In the genomic region with DNA sequence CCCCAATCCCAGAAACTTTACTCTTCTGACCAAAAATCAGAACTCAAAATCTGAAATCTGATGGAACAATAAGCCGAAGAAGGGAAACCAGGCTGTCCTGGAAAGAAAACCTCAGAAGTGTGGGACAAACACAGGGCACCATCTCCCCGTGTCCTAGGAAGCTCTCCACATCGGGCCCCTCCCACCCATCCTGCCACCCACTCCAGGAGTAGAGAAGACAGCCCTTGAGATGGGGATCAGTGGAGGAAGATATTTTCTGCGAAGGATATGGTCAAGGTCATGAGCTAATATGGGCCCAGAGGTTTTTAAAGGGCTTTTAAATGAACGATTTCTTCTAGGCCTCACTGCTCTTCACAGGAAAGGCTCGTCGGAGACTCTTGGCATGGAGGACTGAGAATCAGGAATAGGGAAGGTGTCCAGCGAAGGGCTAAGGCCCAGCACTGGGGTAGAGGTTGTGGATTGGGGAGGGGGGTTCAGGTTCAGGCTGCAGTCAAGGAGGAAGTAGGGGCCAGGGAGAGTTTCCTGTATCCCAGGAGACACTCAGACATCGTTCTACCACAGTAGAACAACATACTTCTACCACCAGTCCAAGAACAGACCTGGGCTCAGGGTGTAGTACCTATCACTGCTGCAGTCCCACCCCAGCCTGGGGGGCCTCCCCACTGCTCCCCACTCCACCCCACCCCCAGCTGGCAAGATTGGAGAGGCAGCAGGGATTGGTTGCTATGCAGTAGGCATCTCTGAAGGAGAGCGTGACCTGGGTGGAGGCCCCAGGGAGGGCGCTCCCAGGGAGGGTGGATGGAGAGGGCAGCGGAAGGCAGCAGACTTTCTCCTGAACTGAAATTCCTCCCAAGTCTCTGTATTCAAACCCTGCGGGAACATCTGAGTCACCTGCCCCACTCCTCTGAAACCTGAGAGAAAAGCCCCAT, we compare ENCODE assay signal across 1 cellular context.
TF ChIP-seq lines count a peak whose summit lies in the region.

No MANE protein-coding gene starts in this region.

TF ChIP-seq in IMR-90, 13 proteins besides CTCF, POLR2A, EP300 and RAD21:
- TF ChIP-seq RCOR1 (IDR thresholded peaks at IDR 0.05; ENCODE audit: insufficient replicate concordance, low read length) (no peak), CHD1 (IDR thresholded peaks at IDR 0.05; ENCODE audit: low read depth, low read length) (no peak), MAFK (IDR thresholded peaks at IDR 0.05; ENCODE audit: low read depth, low read length) (no peak), CEBPB (IDR thresholded peaks at IDR 0.05; ENCODE audit: low read depth, low read length) (no peak)
- TF ChIP-seq, protein P1, sequence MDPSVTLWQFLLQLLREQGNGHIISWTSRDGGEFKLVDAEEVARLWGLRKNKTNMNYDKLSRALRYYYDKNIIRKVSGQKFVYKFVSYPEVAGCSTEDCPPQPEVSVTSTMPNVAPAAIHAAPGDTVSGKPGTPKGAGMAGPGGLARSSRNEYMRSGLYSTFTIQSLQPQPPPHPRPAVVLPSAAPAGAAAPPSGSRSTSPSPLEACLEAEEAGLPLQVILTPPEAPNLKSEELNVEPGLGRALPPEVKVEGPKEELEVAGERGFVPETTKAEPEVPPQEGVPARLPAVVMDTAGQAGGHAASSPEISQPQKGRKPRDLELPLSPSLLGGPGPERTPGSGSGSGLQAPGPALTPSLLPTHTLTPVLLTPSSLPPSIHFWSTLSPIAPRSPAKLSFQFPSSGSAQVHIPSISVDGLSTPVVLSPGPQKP (IDR thresholded peaks at IDR 0.05; ENCODE audit: borderline replicate concordance, low read depth, low read length), result no peak
